Comparison of ENCODE assay signal across 8 cellular contexts in the genomic region with DNA sequence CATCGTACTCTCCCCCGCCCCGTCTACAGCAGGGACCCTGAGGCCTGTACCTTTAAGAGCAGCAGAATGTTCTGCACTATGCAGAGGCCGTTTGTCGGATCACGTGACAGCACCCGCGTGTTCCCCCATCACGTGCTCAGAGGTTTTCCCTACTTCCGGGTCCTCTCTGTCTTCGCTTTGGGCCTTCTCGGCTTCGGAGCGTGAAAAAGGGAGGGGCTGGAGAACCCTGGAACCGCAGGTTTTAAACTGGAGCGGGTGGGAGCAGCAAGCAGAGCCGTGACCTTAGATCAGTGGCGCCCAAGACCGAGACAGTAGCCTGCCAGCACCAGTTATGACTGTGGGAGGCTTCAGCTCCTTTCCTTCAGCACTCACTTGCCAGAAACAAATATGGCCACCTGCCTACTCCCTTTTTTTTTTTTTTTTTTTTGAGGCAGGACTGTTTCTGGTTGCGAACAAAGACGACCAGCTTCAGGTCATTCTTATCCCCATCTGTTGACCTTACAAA. TPM values are rescaled to one million over a fixed set of nuclear protein-coding genes. Genes with fewer than 3 reads are reported as not detected.
DNase-seq lines count a peak whose midpoint lies in the region; ATAC-seq and TF ChIP-seq lines count a peak whose summit lies in the region.

TSS of gene CLN3 (minus strand) at position 105 of the 505 bp plus-strand sequence. CDS start 315 bp downstream, outside the sequence.

- peak within 1 kb of the TSS; percentile 96 to 99 for H3K27ac Mint-ChIP-seq in activated naive CD4-positive, alpha-beta T cell treated with anti-CD3 and anti-CD28 coated beads, Interleukin-2, amount 50 U/mL, for 72 hours

- peak within 1 kb of the TSS; percentile 97 for H3K27ac ChIP-seq in suprapubic skin

- H3K36me3 ChIP-seq in GM06990 (ENCODE audit: control insufficient read depth, insufficient read depth, low read length) (peaks cover 2% of the 10 kb centered on the region; the same call in 1 of the 2 replicates), suprapubic skin (peaks cover 24% of the 10 kb centered on the region)

- H3K4me1 ChIP-seq in suprapubic skin, result peaks cover 16% of the 10 kb centered on the region

- no peak for TF ChIP-seq POLR2A in suprapubic skin (IDR thresholded peaks at IDR 0.05)

- no peak for TF ChIP-seq EP300 in suprapubic skin (IDR thresholded peaks at IDR 0.05)

- H3K9me3 ChIP-seq in suprapubic skin, result no peaks in the 10 kb centered on the region

- TF ChIP-seq CTCF in GM06990 (IDR thresholded peaks at IDR 0.05; ENCODE audit: insufficient read depth, low read length, poor library complexity, severe bottlenecking) (no peak), suprapubic skin (IDR thresholded peaks at IDR 0.05) (no peak)

- peaks cover 0 to 10% of the 10 kb centered on the region in 2 donors for H3K36me3 Mint-ChIP-seq in activated naive CD4-positive, alpha-beta T cell treated with anti-CD3 and anti-CD28 coated beads, Interleukin-2, amount 50 U/mL, for 72 hours

- WGBS in suprapubic skin, result 1% methylated on average over 21 of the region's 21 CpGs

- DNase-seq in GM06990 (ENCODE audit: extremely low read depth, insufficient read length) (peak; percentile 93), NCI-H1105 (lab: John Stamatoyannopoulos, UW) (peak; percentile 90), SKM-1 (lab: John Stamatoyannopoulos, UW; ENCODE audit: unreplicated experiment) (peak; percentile 86), glomerular visceral epithelial cell (ENCODE audit: extremely low spot score) (peak; percentile 92), occipital lobe (lab: John Stamatoyannopoulos, UW) (peak; percentile 87), suprapubic skin (ENCODE audit: low spot score in 2 of 2) (peak; percentile 95 to 98)
- peak; percentile 81 to 90 for DNase-seq in activated naive CD4-positive, alpha-beta T cell treated with anti-CD3 and anti-CD28 coated beads, Interleukin-2, amount 50 U/mL, for 72 hours (ENCODE audit: low spot score in 2 of 2)

- H3K4me3 ChIP-seq in GM06990 (replicated peaks; ENCODE audit: low read depth, low read length), result peak within 1 kb of the TSS; percentile 80
- H3K4me3 ChIP-seq in suprapubic skin, result peak within 1 kb of the TSS; percentile 89

- H3K27me3 ChIP-seq in GM06990 (replicated peaks; ENCODE audit: control insufficient read depth, insufficient read depth, low read length), result no peaks in the 10 kb centered on the region
- H3K27me3 ChIP-seq in suprapubic skin, result no peaks in the 10 kb centered on the region

- ATAC-seq in HG02588 (IDR thresholded peaks at IDR 0.05; ENCODE audit: unreplicated experiment), result peak; percentile 77
- peak; percentile 63 to 80 for ATAC-seq in activated naive CD4-positive, alpha-beta T cell treated with anti-CD3 and anti-CD28 coated beads, Interleukin-2, amount 50 U/mL, for 72 hours

- H3K9me3 Mint-ChIP-seq in activated naive CD4-positive, alpha-beta T cell treated with anti-CD3 and anti-CD28 coated beads, Interleukin-2, amount 50 U/mL, for 72 hours, result no peaks in the 10 kb centered on the region

RNA-seq across cellular contexts. Expression of gene CLN3, which starts in this region (rescaled TPM):
- total RNA-seq in activated naive CD4-positive, alpha-beta T cell treated with anti-CD3 and anti-CD28 coated beads, Interleukin-2, amount 50 U/mL, for 72 hours, result 10 to 100 TPM; 19.3 to 25.8 TPM
- total RNA-seq in occipital lobe (19.3 TPM), suprapubic skin (10 to 100 TPM; 26.0 to 62.9 (median 35.1) TPM)

Comparison
In these comparisons a context has a peak if more than half of its experiments do, and no peak if none do; other contexts are left out.
1. Peak in every context shown above with its lines: DNase-seq, ATAC-seq, H3K4me3 ChIP-seq and H3K27ac ChIP-seq.